8 cellular contexts compared by ENCODE assay signal in the genomic region with DNA sequence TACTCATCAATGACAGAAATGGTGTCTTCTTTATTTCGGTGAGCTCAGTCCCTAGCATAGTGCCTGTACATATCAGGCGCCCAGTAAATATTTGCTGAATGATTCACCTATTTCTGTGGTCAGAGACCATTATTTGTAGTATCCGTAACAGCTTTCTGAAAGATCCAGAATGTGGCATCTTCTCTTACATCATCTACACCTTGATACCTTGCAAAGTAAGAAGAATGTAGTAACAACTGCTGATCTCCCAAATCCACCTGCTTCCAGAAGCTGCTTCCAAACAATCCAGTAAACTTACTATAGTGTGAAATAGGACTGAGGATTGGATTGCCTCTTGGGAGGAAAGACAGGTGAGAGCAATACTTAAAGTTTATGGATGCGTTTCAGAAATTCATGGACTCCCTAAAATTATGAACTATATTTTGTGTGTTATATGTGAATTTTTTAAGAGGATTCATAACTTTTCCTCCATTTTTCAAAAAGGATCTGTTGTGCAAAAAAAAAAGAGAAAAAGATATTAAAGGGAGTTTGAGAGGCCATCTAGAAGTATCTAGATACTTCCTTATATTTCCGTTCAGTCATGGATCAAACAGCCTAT. TPM values are rescaled to one million over a fixed set of nuclear protein-coding genes. Genes with fewer than 3 reads are reported as not detected.
DNase-seq lines count a peak whose midpoint lies in the region; ATAC-seq, FAIRE-seq and TF ChIP-seq lines count a peak whose summit lies in the region.

No MANE protein-coding gene starts in this region.

- no peak overlapping the region for H2AFZ ChIP-seq in OCI-LY1 (ENCODE audit: low read length)
- peak overlapping the region; percentile 90 for H2AFZ ChIP-seq in parathyroid adenoma

- H3K4me2 ChIP-seq in OCI-LY1 (ENCODE audit: low read length) (peak overlapping the region; percentile 81), parathyroid adenoma (ENCODE audit: low read length) (peak overlapping the region; percentile 75)

- no peak for ATAC-seq in GM21423 (IDR thresholded peaks at IDR 0.05; ENCODE audit: unreplicated experiment)

- no peaks in the 10 kb centered on the region for H4K20me1 ChIP-seq in OCI-LY1 (ENCODE audit: insufficient read depth, low read length)

- H3K79me2 ChIP-seq in OCI-LY1 (ENCODE audit: insufficient read depth, low read length) (peaks cover 37% of the 10 kb centered on the region), parathyroid adenoma (peaks cover 12% of the 10 kb centered on the region)

- peak; percentile 20 for FAIRE-seq in GM12891 (lab: Jason Lieb, UNC)

- H3K4me3 ChIP-seq in OCI-LY1 (ENCODE audit: low read depth, low read length, poor library complexity, severe bottlenecking) (peak overlapping the region; percentile 100), endocrine pancreas (ENCODE audit: control insufficient read depth, insufficient read depth, low read length) (peak overlapping the region; percentile 80), parathyroid adenoma (ENCODE audit: low read depth, low read length) (peak overlapping the region; percentile 53)

- peaks cover 26% of the 10 kb centered on the region for H3K4me1 ChIP-seq in OCI-LY1 (ENCODE audit: insufficient read depth, low read length, severe bottlenecking)
- H3K4me1 ChIP-seq in endocrine pancreas (ENCODE audit: control insufficient read depth, insufficient read depth, low read length), result peaks cover 21% of the 10 kb centered on the region
- no peaks in the 10 kb centered on the region for H3K4me1 ChIP-seq in parathyroid adenoma

- TF ChIP-seq CTCF in OCI-LY1 (IDR thresholded peaks at IDR 0.05; ENCODE audit: low read length), result no peak
- TF ChIP-seq CTCF in parathyroid adenoma (IDR thresholded peaks at IDR 0.05), result no peak

- DNase-seq in GM12891 (ENCODE audit: insufficient read length, low spot score), result no peak
- no peak for DNase-seq in central memory CD4-positive, alpha-beta T cell
- DNase-seq in NCI-H82 treated with DMSO at 0.1 percent for 48 hours (lab: John Stamatoyannopoulos, UW; ENCODE audit: unreplicated experiment), result no peak
- DNase-seq in DMS 273 treated with DMSO at 0.1 percent for 48 hours (lab: John Stamatoyannopoulos, UW), result no peak

- H3K9me2 ChIP-seq in OCI-LY1 (ENCODE audit: low read depth, low read length), result no peaks in the 10 kb centered on the region

- H3K27me3 ChIP-seq in OCI-LY1 (ENCODE audit: insufficient read depth, low read length) (no peaks in the 10 kb centered on the region), endocrine pancreas (ENCODE audit: control insufficient read depth, insufficient read depth, low read length) (no peaks in the 10 kb centered on the region), parathyroid adenoma (ENCODE audit: control insufficient read depth, insufficient read depth, low read length) (no peaks in the 10 kb centered on the region)

- H3K9me3 ChIP-seq in OCI-LY1 (ENCODE audit: low read length) (no peaks in the 10 kb centered on the region), endocrine pancreas (ENCODE audit: control insufficient read depth, low read length) (no peaks in the 10 kb centered on the region), parathyroid adenoma (ENCODE audit: control insufficient read depth, low read length) (no peaks in the 10 kb centered on the region)

- no peaks in the 10 kb centered on the region for H3F3A ChIP-seq in OCI-LY1 (ENCODE audit: insufficient read depth, low read length)

- H3K27ac ChIP-seq in OCI-LY1 (ENCODE audit: low read depth, low read length, poor library complexity, severe bottlenecking) (no peak overlapping the region), parathyroid adenoma (peak overlapping the region; percentile 80)

- no peak for TF ChIP-seq POLR2A in GM12891 (IDR thresholded peaks at IDR 0.05; ENCODE audit: low read depth, low read length)

- H3K9ac ChIP-seq in OCI-LY1 (ENCODE audit: low read length), result peak overlapping the region; percentile 65
- H3K9ac ChIP-seq in endocrine pancreas (ENCODE audit: control insufficient read depth, insufficient read depth, low read length), result no peak overlapping the region
- H3K9ac ChIP-seq in parathyroid adenoma, result no peak overlapping the region

- H3K36me3 ChIP-seq in OCI-LY1 (ENCODE audit: insufficient read depth, low read length) (no peaks in the 10 kb centered on the region), endocrine pancreas (ENCODE audit: control insufficient read depth, insufficient read depth, low read length) (no peaks in the 10 kb centered on the region), parathyroid adenoma (ENCODE audit: control insufficient read depth, insufficient read depth, low read length) (no peaks in the 10 kb centered on the region)

TF ChIP-seq in GM12891, 5 proteins besides CTCF, POLR2A, EP300 and RAD21:
- TF ChIP-seq SPI1 (IDR thresholded peaks at IDR 0.05; ENCODE audit: low read depth, low read length) (no peak), TAF1 (IDR thresholded peaks at IDR 0.05; ENCODE audit: low read depth, low read length) (no peak), PAX5 (IDR thresholded peaks at IDR 0.05; ENCODE audit: insufficient read depth, low read length, severe bottlenecking) (no peak), POLR2AphosphoS5 (IDR thresholded peaks at IDR 0.05; ENCODE audit: low read depth, low read length) (no peak), POU2F2 (IDR thresholded peaks at IDR 0.05; ENCODE audit: low read depth, low read length) (no peak)
TF ChIP-seq in GM12891: peak in this region for 0.

RNA-seq across cellular contexts. Expression of a gene that starts 0.9 kb away (rescaled TPM):
- 3.1 TPM for polyA plus RNA-seq in GM12891 (2012; ENCODE audit: low read depth, missing spikeins)
